ENCODE assay signal across 20 cellular contexts in genomic region chr10:111410740-111411139, GRCh38.
A peak's percentile ranks its signal among the peaks of the same experiment; 100 is the strongest.
DNase-seq lines count a peak whose midpoint lies in the region; ATAC-seq, FAIRE-seq and TF ChIP-seq lines count a peak whose summit lies in the region.
"Had no signal": no experiment of that assay in that cellular context is flagged by ENCODE, and none has a peak within 500 bp of the region (broad histone marks: within the 10 kb centered on the region; RNA-seq: fewer than 3 reads in every experiment).

No MANE protein-coding gene starts in this region.

- no peak overlapping the region for H2BK15ac ChIP-seq in neuronal stem cell (ENCODE audit: low read length)

- H4K8ac ChIP-seq in neuronal stem cell (ENCODE audit: low read depth, low read length): no peak overlapping the region

- ATAC-seq in GM23338: no peak
- ATAC-seq in activated CD8-positive, alpha-beta memory T cell treated with anti-CD3 and anti-CD28 coated beads, Interleukin-2, amount 10 ng/mL, durations not matched to agents 7 days and 5 days: no peak

- peak overlapping the region; percentile 77 for H3K27ac ChIP-seq in GM23248
- H3K27ac ChIP-seq in neuronal stem cell (replicated peaks; ENCODE audit: low read length): no peak overlapping the region
- no peak overlapping the region for H3K27ac ChIP-seq in GM23338 (ENCODE audit: low read depth)
- H3K27ac ChIP-seq: 22Rv1 had no signal

- H2AK5ac ChIP-seq in neuronal stem cell (ENCODE audit: low read depth, low read length): no peak overlapping the region

- H3K79me2 ChIP-seq in GM23248 (ENCODE audit: insufficient read depth) (no peaks in the 10 kb centered on the region), GM23338 (replicated peaks; ENCODE audit: insufficient read depth) (no peaks in the 10 kb centered on the region)

- H3K36me3 ChIP-seq in GM23248 (ENCODE audit: low read depth): no peaks in the 10 kb centered on the region
- no peaks in the 10 kb centered on the region for H3K36me3 ChIP-seq in bronchial epithelial cell (ENCODE audit: control insufficient read depth, insufficient read depth, low read length)
- H3K36me3 ChIP-seq in neuronal stem cell (replicated peaks in 1 of 2; ENCODE audit: control insufficient read depth in 2 of 2, insufficient read depth in 2 of 2, low read length in 2 of 2): no peaks in the 10 kb centered on the region
- H3K36me3 ChIP-seq in GM23338 (ENCODE audit: insufficient read depth): no peaks in the 10 kb centered on the region; the same call in 1 of the 2 replicates

- no peaks in the 10 kb centered on the region for H3K27me3 Mint-ChIP-seq in GM23338 (ENCODE audit: insufficient read depth, low read depth, poor library complexity)
- peaks cover 2% of the 10 kb centered on the region for H3K27me3 Mint-ChIP-seq in activated CD8-positive, alpha-beta memory T cell treated with anti-CD3 and anti-CD28 coated beads, Interleukin-2, amount 10 ng/mL, durations not matched to agents 7 days and 5 days

- H2BK12ac ChIP-seq in neuronal stem cell (ENCODE audit: low read length): no peak overlapping the region

- H3K4ac ChIP-seq in neuronal stem cell (ENCODE audit: low read length): no peak overlapping the region

- H4K20me1 ChIP-seq in GM23248 (ENCODE audit: insufficient read depth) (no peaks in the 10 kb centered on the region), GM23338 (replicated peaks; ENCODE audit: insufficient read depth) (no peaks in the 10 kb centered on the region)

- H3K18ac ChIP-seq in neuronal stem cell (ENCODE audit: low read length): no peak overlapping the region

- H4K91ac ChIP-seq in neuronal stem cell (ENCODE audit: low read depth, low read length, poor library complexity): no peak overlapping the region

- H3F3A ChIP-seq in GM23248 (ENCODE audit: insufficient read depth) (peaks cover 20% of the 10 kb centered on the region), GM23338 (replicated peaks; ENCODE audit: low read depth) (no peaks in the 10 kb centered on the region)

- no peak overlapping the region for H3K23ac ChIP-seq in neuronal stem cell (ENCODE audit: low read depth, low read length, poor library complexity)

- peak overlapping the region; percentile 61 for H3K4me2 ChIP-seq in GM23248 (ENCODE audit: unreplicated experiment)
- no peak overlapping the region for H3K4me2 ChIP-seq in neuronal stem cell (ENCODE audit: insufficient read depth, low read length, poor library complexity, severe bottlenecking)
- no peak overlapping the region for H3K4me2 ChIP-seq in GM23338

- TF ChIP-seq CTCF in AG04449 (IDR thresholded peaks at IDR 0.05; ENCODE audit: insufficient read depth, low read length, missing control alignments) (no peak), bronchial epithelial cell (IDR thresholded peaks at IDR 0.05; ENCODE audit: insufficient read depth, low read length, severe bottlenecking) (no peak), GM23338 (conservative IDR thresholded peaks at IDR 0.05; ENCODE audit: low read depth in 2 of 2) (no peak)

- no peaks in the 10 kb centered on the region; the same call in 2 of the 3 replicates for H3K9me3 Mint-ChIP-seq in GM23338
- H3K9me3 Mint-ChIP-seq in activated CD8-positive, alpha-beta memory T cell treated with anti-CD3 and anti-CD28 coated beads, Interleukin-2, amount 10 ng/mL, durations not matched to agents 7 days and 5 days (ENCODE audit: low read depth): no peaks in the 10 kb centered on the region
- H3K9me3 Mint-ChIP-seq: H9, IgD-negative memory B cell had no signal

- H3K14ac ChIP-seq in neuronal stem cell (ENCODE audit: low read length): peak overlapping the region; percentile 21

- 13 to 14% methylated on average over 3 of the region's 3 CpGs for WGBS in GM23248 (ENCODE audit: low coverage in 1 of 2, low lambda C conversion rate in 2 of 2, missing lambda C conversion rate in 2 of 2), 2 experiments
- WGBS in neuronal stem cell (ENCODE audit: extremely low coverage in 2 of 2, insufficient read length in 2 of 2, insufficient replicate concordance in 1 of 2), 2 donors: no CpG with 5 or more reads among the region's 3 CpGs

- H3K9me3 ChIP-seq in GM23248 (ENCODE audit: low read depth): no peaks in the 10 kb centered on the region
- H3K9me3 ChIP-seq in neuronal stem cell (replicated peaks in 1 of 2; ENCODE audit: control insufficient read depth in 2 of 2, insufficient read depth in 1 of 2, low read depth in 1 of 2, low read length in 2 of 2): no peaks in the 10 kb centered on the region

- no peak overlapping the region for H2BK5ac ChIP-seq in neuronal stem cell (ENCODE audit: low read length)

- H3K4me3 ChIP-seq in AG04449 (ENCODE audit: low read depth, low read length): no peak overlapping the region
- peak overlapping the region; percentile 24; the same call in 1 of the 2 replicates for H3K4me3 ChIP-seq in GM23248
- H3K4me3 ChIP-seq in bronchial epithelial cell (ENCODE audit: low read depth, low read length): no peak overlapping the region
- H3K4me3 ChIP-seq in neuronal stem cell (ENCODE audit: low read length in 2 of 2): no peak overlapping the region
- H3K4me3 ChIP-seq in GM23338: no peak overlapping the region

- H3K4me1 Mint-ChIP-seq in GM23338: no peaks in the 10 kb centered on the region
- H3K4me1 Mint-ChIP-seq in activated CD8-positive, alpha-beta memory T cell treated with anti-CD3 and anti-CD28 coated beads, Interleukin-2, amount 10 ng/mL, durations not matched to agents 7 days and 5 days: no peaks in the 10 kb centered on the region
- H3K4me1 Mint-ChIP-seq: IgD-negative memory B cell had no signal

- H3K9ac ChIP-seq in GM23248: peak overlapping the region; percentile 38
- H3K9ac ChIP-seq in neuronal stem cell (ENCODE audit: low read depth, low read length, poor library complexity): no peak overlapping the region

- in situ Hi-C loops in GM23248 (cut with MboI): no loop called here

- H3K36me3 Mint-ChIP-seq in GM23338 (ENCODE audit: low read depth): no peaks in the 10 kb centered on the region
- no peaks in the 10 kb centered on the region for H3K36me3 Mint-ChIP-seq in activated CD8-positive, alpha-beta memory T cell treated with anti-CD3 and anti-CD28 coated beads, Interleukin-2, amount 10 ng/mL, durations not matched to agents 7 days and 5 days
- H3K36me3 Mint-ChIP-seq: IgD-negative memory B cell had no signal

- H3K79me1 ChIP-seq in neuronal stem cell (ENCODE audit: low read depth, low read length): no peaks in the 10 kb centered on the region

- no peak overlapping the region for H3K27ac Mint-ChIP-seq in GM23338
- no peak overlapping the region for H3K27ac Mint-ChIP-seq in activated CD8-positive, alpha-beta memory T cell treated with anti-CD3 and anti-CD28 coated beads, Interleukin-2, amount 10 ng/mL, durations not matched to agents 7 days and 5 days
- H3K27ac Mint-ChIP-seq: H9, IgD-negative memory B cell had no signal

- peaks cover 22% of the 10 kb centered on the region for H3K4me1 ChIP-seq in GM23248 (ENCODE audit: insufficient read depth)
- no peaks in the 10 kb centered on the region for H3K4me1 ChIP-seq in neuronal stem cell (ENCODE audit: control insufficient read depth in 2 of 2, insufficient read depth in 1 of 2, low read depth in 1 of 2, low read length in 2 of 2)
- no peaks in the 10 kb centered on the region for H3K4me1 ChIP-seq in GM23338 (ENCODE audit: insufficient read depth)

- POLR2A ChIA-PET in AG04449 (lab: Yijun Ruan, JAX): interaction anchor here (0.7 kb wide), 1 partner anchor 18 kb away, joined by 4 read pairs; no protein-coding TSS in a partner anchor

- CTCF ChIA-PET in AG04449 (lab: Yijun Ruan, JAX): interaction anchor here (1.0 to 1.2 kb wide), 2 partner anchors 17 to 18 kb away, joined by 3 read pairs; no protein-coding TSS in a partner anchor
- CTCF ChIA-PET in activated CD8-positive, alpha-beta memory T cell treated with anti-CD3 and anti-CD28 coated beads, Interleukin-2, amount 10 ng/mL, durations not matched to agents 7 days and 5 days (lab: Charles Lee): no interaction called here

- H3K4me3 Mint-ChIP-seq in GM23338: no peak overlapping the region
- no peak overlapping the region for H3K4me3 Mint-ChIP-seq in activated CD8-positive, alpha-beta memory T cell treated with anti-CD3 and anti-CD28 coated beads, Interleukin-2, amount 10 ng/mL, durations not matched to agents 7 days and 5 days
- H3K4me3 Mint-ChIP-seq: H9, IgD-negative memory B cell had no signal

- no peaks in the 10 kb centered on the region for H3K27me3 ChIP-seq in GM23248 (replicated peaks; ENCODE audit: insufficient read depth)
- H3K27me3 ChIP-seq in bronchial epithelial cell (ENCODE audit: control insufficient read depth, insufficient read depth, low read length): no peaks in the 10 kb centered on the region
- H3K27me3 ChIP-seq in neuronal stem cell (ENCODE audit: control insufficient read depth in 3 of 3, insufficient read depth in 3 of 3, low read depth in 1 of 3, low read length in 3 of 3): no peaks in the 10 kb centered on the region
- H3K27me3 ChIP-seq in GM23338 (ENCODE audit: insufficient read depth): no peaks in the 10 kb centered on the region

- H2AFZ ChIP-seq in GM23248 (peak overlapping the region; percentile 62), neuronal stem cell (ENCODE audit: low read length) (peak overlapping the region; percentile 35), GM23338 (no peak overlapping the region; the same call in 1 of the 2 replicates)

- H2BK120ac ChIP-seq in neuronal stem cell (ENCODE audit: low read depth, low read length): no peak overlapping the region

- FAIRE-seq in bronchial epithelial cell (lab: Jason Lieb, UNC): no peak
- FAIRE-seq: GM12892, HTR-8/SVneo had no signal

- DNase-seq in AG04449 (ENCODE audit: low read depth, low spot score) (peak; percentile 24), GM23248 (peak; percentile 88), bronchial epithelial cell (ENCODE audit: low read depth) (peak; percentile 14), neuronal stem cell (ENCODE audit: low spot score) (no peak), GM23338 (ENCODE audit: low spot score) (no peak), T-helper 1 cell (no peak), NCI-H1105 treated with DMSO at 0.1 percent for 48 hours (lab: John Stamatoyannopoulos, UW) (no peak)
- DNase-seq in activated CD8-positive, alpha-beta memory T cell treated with anti-CD3 and anti-CD28 coated beads, Interleukin-2, amount 10 ng/mL, durations not matched to agents 7 days and 5 days: no peak
- DNase-seq: C1 segment of cervical spinal cord, DMS79 treated with DMSO at 0.1 percent for 48 hours, GDM1, H9, Kasumi-1, NCI-H187, NCI-H526 treated with DMSO at 0.1 percent for 48 hours, SIG-M5 had no signal

- H3K9me2 ChIP-seq in GM23248 (ENCODE audit: insufficient read depth): no peaks in the 10 kb centered on the region
- H3K9me2 ChIP-seq in GM23338 (ENCODE audit: insufficient read depth): no peaks in the 10 kb centered on the region

TF ChIP-seq in GM23338, 12 proteins besides CTCF, POLR2A, EP300 and RAD21 (continues in another document):
- TF ChIP-seq NANOG (IDR thresholded peaks at IDR 0.05; ENCODE audit: borderline replicate concordance) (no peak), STAT1 (IDR thresholded peaks at IDR 0.05; ENCODE audit: unreplicated experiment) (no peak)

Comparison
In these comparisons a context has a peak if more than half of its experiments do, and no peak if none do; other contexts are left out.
1. DNase-seq: peak in AG04449 (single experiment), GM23248 (single experiment) and bronchial epithelial cell (single experiment); none in neuronal stem cell (single experiment), GM23338 (single experiment), T-helper 1 cell (0 of 5), activated CD8-positive, alpha-beta memory T cell treated with anti-CD3 and anti-CD28 coated beads, Interleukin-2, amount 10 ng/mL, durations not matched to agents 7 days and 5 days (single experiment) and NCI-H1105 treated with DMSO at 0.1 percent for 48 hours (single experiment).